10 cellular contexts compared by ENCODE assay signal in the genomic region with DNA sequence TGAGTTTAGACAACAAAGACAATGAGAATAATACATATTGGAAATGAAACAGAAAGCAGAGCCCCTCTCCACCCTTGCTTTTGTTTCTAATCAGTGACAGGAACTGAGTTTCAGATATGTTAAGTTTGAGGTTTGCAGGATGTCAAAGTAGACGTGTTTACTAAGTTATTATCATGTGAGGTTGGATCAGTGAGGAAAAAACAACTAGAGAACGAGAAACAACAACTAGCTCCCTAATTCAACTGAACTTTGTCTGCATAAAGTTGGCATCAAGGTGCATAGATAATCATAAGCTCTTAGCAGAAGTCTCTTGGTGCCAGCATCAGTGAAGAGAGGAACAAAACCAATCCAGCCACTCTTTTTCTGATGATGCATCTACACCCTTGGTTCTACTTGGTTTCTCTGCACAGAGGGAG.
DNase-seq lines count a peak whose midpoint lies in the region; ATAC-seq lines count a peak whose summit lies in the region.
"Had no signal": no experiment of that assay in that cellular context is flagged by ENCODE, and none has a peak within 500 bp of the region (broad histone marks: within the 10 kb centered on the region; RNA-seq: fewer than 3 reads in every experiment).

No MANE protein-coding gene starts in this region.

- no peak overlapping the region for H3K4me3 Mint-ChIP-seq in stimulated activated naive CD8-positive, alpha-beta T cell treated with anti-CD3 and anti-CD28 coated beads, Interleukin-15, Interleukin-2, amounts not matched to agents 100 ng/mL and 50 ng/mL, for 24 hours
- H3K4me3 Mint-ChIP-seq in central memory CD8-positive, alpha-beta T cell, result peak overlapping the region; percentile 42
- H3K4me3 Mint-ChIP-seq in stimulated activated memory B cell treated with anti-CD40 and anti-IgM and Interleukin-4, amounts not matched to agents 10 μg/mL and 1 μg/mL and 100 μg/mL, for 72 hours, result no peak overlapping the region

- no peak for ATAC-seq in stimulated activated naive CD8-positive, alpha-beta T cell treated with anti-CD3 and anti-CD28 coated beads, Interleukin-15, Interleukin-2, amounts not matched to agents 100 U/mL and 50 U/mL, for 24 hours
- peak; percentile 80 for ATAC-seq in HG03064 (IDR thresholded peaks at IDR 0.05; ENCODE audit: low read depth, unreplicated experiment)
- ATAC-seq in central memory CD8-positive, alpha-beta T cell (replicated peaks; ENCODE audit: extremely low read depth, poor library complexity, severe bottlenecking), result peak; percentile 90
- ATAC-seq in stimulated activated memory B cell treated with anti-CD40 and anti-IgM and Interleukin-4, amounts not matched to agents 10 μg/mL and 1 μg/mL and 100 μg/mL, for 72 hours, result no peak
- ATAC-seq: HCT116 had no signal

- H3K27me3 Mint-ChIP-seq in stimulated activated naive CD8-positive, alpha-beta T cell treated with anti-CD3 and anti-CD28 coated beads, Interleukin-15, Interleukin-2, amounts not matched to agents 100 ng/mL and 50 ng/mL, for 24 hours, result no peaks in the 10 kb centered on the region
- H3K27me3 Mint-ChIP-seq in central memory CD8-positive, alpha-beta T cell, result no peaks in the 10 kb centered on the region
- no peaks in the 10 kb centered on the region for H3K27me3 Mint-ChIP-seq in stimulated activated memory B cell treated with anti-CD40 and anti-IgM and Interleukin-4, amounts not matched to agents 10 μg/mL and 1 μg/mL and 100 μg/mL, for 72 hours

- H3K4me1 Mint-ChIP-seq in stimulated activated naive CD8-positive, alpha-beta T cell treated with anti-CD3 and anti-CD28 coated beads, Interleukin-15, Interleukin-2, amounts not matched to agents 100 ng/mL and 50 ng/mL, for 24 hours (ENCODE audit: low read depth), result peaks cover 23% of the 10 kb centered on the region
- peaks cover 24% of the 10 kb centered on the region for H3K4me1 Mint-ChIP-seq in central memory CD8-positive, alpha-beta T cell
- peaks cover 7% of the 10 kb centered on the region for H3K4me1 Mint-ChIP-seq in stimulated activated memory B cell treated with anti-CD40 and anti-IgM and Interleukin-4, amounts not matched to agents 10 μg/mL and 1 μg/mL and 100 μg/mL, for 72 hours

- H3K9me3 Mint-ChIP-seq in stimulated activated naive CD8-positive, alpha-beta T cell treated with anti-CD3 and anti-CD28 coated beads, Interleukin-15, Interleukin-2, amounts not matched to agents 100 ng/mL and 50 ng/mL, for 24 hours, result no peaks in the 10 kb centered on the region
- H3K9me3 Mint-ChIP-seq in central memory CD8-positive, alpha-beta T cell, result no peaks in the 10 kb centered on the region
- no peaks in the 10 kb centered on the region for H3K9me3 Mint-ChIP-seq in stimulated activated memory B cell treated with anti-CD40 and anti-IgM and Interleukin-4, amounts not matched to agents 10 μg/mL and 1 μg/mL and 100 μg/mL, for 72 hours

- H3K36me3 Mint-ChIP-seq in stimulated activated naive CD8-positive, alpha-beta T cell treated with anti-CD3 and anti-CD28 coated beads, Interleukin-15, Interleukin-2, amounts not matched to agents 100 ng/mL and 50 ng/mL, for 24 hours (ENCODE audit: low read depth), result no peaks in the 10 kb centered on the region
- H3K36me3 Mint-ChIP-seq in central memory CD8-positive, alpha-beta T cell (ENCODE audit: insufficient read depth), result no peaks in the 10 kb centered on the region
- no peaks in the 10 kb centered on the region for H3K36me3 Mint-ChIP-seq in stimulated activated memory B cell treated with anti-CD40 and anti-IgM and Interleukin-4, amounts not matched to agents 10 μg/mL and 1 μg/mL and 100 μg/mL, for 72 hours

- no peak for DNase-seq in stimulated activated naive CD8-positive, alpha-beta T cell treated with anti-CD3 and anti-CD28 coated beads, Interleukin-15, Interleukin-2, amounts not matched to agents 100 U/mL and 50 U/mL, for 24 hours
- no peak for DNase-seq in central memory CD8-positive, alpha-beta T cell (ENCODE audit: low spot score in 2 of 2)
- no peak for DNase-seq in NCI-H1092 (lab: John Stamatoyannopoulos, UW)
- no peak for DNase-seq in activated gamma-delta T cell treated with Interleukin-2 at 50 U/mL for 16 hours
- no peak for DNase-seq in activated effector memory CD4-positive, alpha-beta T cell treated with anti-CD3 and anti-CD28 coated beads, Interleukin-2, amount 50 U/mL, for 16 hours
- DNase-seq: substantia nigra had no signal

- peak overlapping the region; percentile 17 for H3K27ac Mint-ChIP-seq in stimulated activated naive CD8-positive, alpha-beta T cell treated with anti-CD3 and anti-CD28 coated beads, Interleukin-15, Interleukin-2, amounts not matched to agents 100 ng/mL and 50 ng/mL, for 24 hours
- H3K27ac Mint-ChIP-seq in central memory CD8-positive, alpha-beta T cell (ENCODE audit: low read depth), result peak overlapping the region; percentile 89
- H3K27ac Mint-ChIP-seq in stimulated activated memory B cell treated with anti-CD40 and anti-IgM and Interleukin-4, amounts not matched to agents 10 μg/mL and 1 μg/mL and 100 μg/mL, for 72 hours, result no peak overlapping the region

Comparison
In these comparisons a context has a peak if more than half of its experiments do, and no peak if none do; other contexts are left out.
1. ATAC-seq: peak in HG03064 (single experiment) and central memory CD8-positive, alpha-beta T cell (single experiment); none in stimulated activated naive CD8-positive, alpha-beta T cell treated with anti-CD3 and anti-CD28 coated beads, Interleukin-15, Interleukin-2, amounts not matched to agents 100 U/mL and 50 U/mL, for 24 hours (single experiment) and stimulated activated memory B cell treated with anti-CD40 and anti-IgM and Interleukin-4, amounts not matched to agents 10 μg/mL and 1 μg/mL and 100 μg/mL, for 72 hours (single experiment).